ENCODE assay signal across 8 cellular contexts in the genomic region with DNA sequence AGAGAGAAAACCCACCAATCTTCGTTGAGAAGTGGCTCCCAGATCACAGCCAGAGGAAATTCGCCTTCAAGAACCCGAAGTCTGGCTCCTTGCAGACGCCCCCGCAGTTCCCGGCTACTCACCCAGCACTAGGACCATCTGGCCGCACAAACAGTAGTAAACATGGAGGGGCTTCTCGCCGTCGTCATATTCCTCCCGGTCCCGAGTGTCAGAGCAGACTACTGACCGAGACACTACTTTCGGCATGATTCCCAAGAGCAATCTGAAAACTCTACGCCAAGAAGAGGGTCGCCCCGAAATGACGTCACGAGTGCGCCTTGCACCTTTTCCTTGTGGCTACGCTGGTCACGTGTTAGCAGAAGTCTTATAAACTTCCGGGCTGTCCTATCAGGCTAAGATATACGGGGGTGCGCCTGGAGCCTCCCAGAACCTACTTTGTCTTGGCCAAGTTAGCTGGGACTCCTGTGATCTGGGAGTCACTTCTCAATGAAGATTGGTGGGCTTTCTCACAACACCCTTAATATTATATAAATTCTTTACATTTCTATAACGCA. TPM values are rescaled to one million over a fixed set of nuclear protein-coding genes. Genes with fewer than 3 reads are reported as not detected.
DNase-seq lines count a peak whose midpoint lies in the region; ATAC-seq, FAIRE-seq and TF ChIP-seq lines count a peak whose summit lies in the region.

A gene (minus strand): TSS at position 300 of the 554 bp plus-strand sequence. CDS start 54 bp downstream, at position 246.

- 26% methylated on average over 25 of the region's 26 CpGs for WGBS in mammary epithelial cell (ENCODE audit: low coverage, missing lambda C conversion rate)
- WGBS in small intestine, 3 donors: 1 to 28% (median 6%) methylated on average over 23 to 26 of the region's 26 CpGs

- H3K4me2 ChIP-seq in mammary epithelial cell (ENCODE audit: insufficient read depth, low read depth, low read length): peak within 1 kb of the TSS; percentile 84

- ATAC-seq in GM18870 (IDR thresholded peaks at IDR 0.05; ENCODE audit: unreplicated experiment): peak; percentile 87
- peak; percentile 91 for ATAC-seq in HG03159 (IDR thresholded peaks at IDR 0.05; ENCODE audit: unreplicated experiment)

- H3K4me1 ChIP-seq in A673 (ENCODE audit: insufficient read depth, low read length, poor library complexity, severe bottlenecking): no peaks in the 10 kb centered on the region
- H3K4me1 ChIP-seq in mammary epithelial cell (ENCODE audit: insufficient read depth, low read length): no peaks in the 10 kb centered on the region
- H3K4me1 ChIP-seq in small intestine (ENCODE audit: control insufficient read depth in 2 of 2, insufficient read depth in 1 of 2, low read depth in 1 of 2, low read length in 1 of 2): no peaks in the 10 kb centered on the region

- peak within 1 kb of the TSS; percentile 79 for H3K9ac ChIP-seq in mammary epithelial cell (ENCODE audit: insufficient read depth, low read length)

- peak within 1 kb of the TSS; percentile 68 for H3K4me3 ChIP-seq in A673 (ENCODE audit: low read depth, low read length, poor library complexity, severe bottlenecking)
- peak within 1 kb of the TSS; percentile 57 for H3K4me3 ChIP-seq in WERI-Rb-1 (ENCODE audit: low read depth, low read length)
- peak within 1 kb of the TSS; percentile 50 to 65 (median 59) for H3K4me3 ChIP-seq in mammary epithelial cell (replicated peaks in 1 of 3; ENCODE audit: insufficient read depth in 1 of 3, low read depth in 2 of 3, low read length in 3 of 3)
- H3K4me3 ChIP-seq in small intestine (ENCODE audit: low read depth in 1 of 2, low read length in 2 of 2): peak within 1 kb of the TSS; percentile 41 to 50

- dilution Hi-C loops in mammary epithelial cell (cut with HindIII; ENCODE audit: low sequenced_read_pairs): no loop called here

- no peaks in the 10 kb centered on the region for H3K27me3 ChIP-seq in A673 (replicated peaks; ENCODE audit: insufficient read depth, low read depth, low read length, poor library complexity)
- peaks cover 4% of the 10 kb centered on the region for H3K27me3 ChIP-seq in WERI-Rb-1 (ENCODE audit: insufficient read depth, low read depth, severe bottlenecking)
- no peaks in the 10 kb centered on the region for H3K27me3 ChIP-seq in mammary epithelial cell (ENCODE audit: insufficient read depth, low read length)
- H3K27me3 ChIP-seq in small intestine (ENCODE audit: control insufficient read depth in 2 of 2, insufficient read depth in 2 of 2, low read length in 2 of 2): no peaks in the 10 kb centered on the region

- intact Hi-C loops in A673 (cut with micrococcal nuclease; ENCODE audit: unreplicated experiment): no loop called here
- intact Hi-C loops in mammary epithelial cell (cut with micrococcal nuclease): loop anchor here (1.0 kb wide), 1 partner anchor 9 kb away; a partner anchor contains a TSS

- DNase-seq in A673 (ENCODE audit: low spot score) (peak; percentile 95), NCI-H2227 treated with DMSO at 0.1 percent for 48 hours (lab: John Stamatoyannopoulos, UW) (peak; percentile 96), WERI-Rb-1 (peak; percentile 91), mammary epithelial cell (peak; percentile 83), iPS-NIHi11 (ENCODE audit: low spot score) (peak; percentile 86), small intestine (peak; percentile 88)

- peak within 1 kb of the TSS; percentile 85 for H2AFZ ChIP-seq in mammary epithelial cell (ENCODE audit: low read depth, low read length)

- POLR2A ChIA-PET in A673 (lab: Charles Lee; ENCODE audit: low non-redundant PET): interaction anchor here (0.6 kb wide), 1 partner anchor 24 kb away, joined by 3 read pairs; no protein-coding TSS in a partner anchor

- H3K9me3 ChIP-seq in A673 (ENCODE audit: low read depth, low read length, poor library complexity, severe bottlenecking) (no peaks in the 10 kb centered on the region), WERI-Rb-1 (ENCODE audit: severe bottlenecking) (peaks cover 6% of the 10 kb centered on the region), mammary epithelial cell (replicated peaks; ENCODE audit: insufficient read depth, low read length) (no peaks in the 10 kb centered on the region), small intestine (ENCODE audit: control insufficient read depth, low read depth) (no peaks in the 10 kb centered on the region)

- peaks cover 15% of the 10 kb centered on the region for H3K79me2 ChIP-seq in mammary epithelial cell (ENCODE audit: insufficient read depth, low read length)

- BruUV-seq in A673 (replicated peaks; lab: Mats Ljungman, UMichigan) (no TSS peak), mammary epithelial cell (replicated peaks; lab: Mats Ljungman, UMichigan) (no TSS peak)

- in situ Hi-C loops in mammary epithelial cell (cut with MboI; ENCODE audit: low sequenced_read_pairs in 2 of 2): no loop called here

- no peak for FAIRE-seq in small intestine (lab: Jason Lieb, UNC)

- no peak for TF ChIP-seq CTCF in A673 (conservative IDR thresholded peaks at IDR 0.05; ENCODE audit: low read depth, low read length)
- TF ChIP-seq CTCF in WERI-Rb-1 (IDR thresholded peaks at IDR 0.05; ENCODE audit: low read depth, low read length): no peak
- no peak for TF ChIP-seq CTCF in mammary epithelial cell (conservative IDR thresholded peaks at IDR 0.05 in 1 of 2, IDR thresholded peaks at IDR 0.05 in 1 of 2; ENCODE audit: extremely low read depth in 1 of 2, insufficient read depth in 1 of 2, low read depth in 1 of 2, low read length in 2 of 2)

- H3K27ac ChIP-seq in A673 (ENCODE audit: low read depth, low read length, poor library complexity, severe bottlenecking) (peak within 1 kb of the TSS; percentile 68), WERI-Rb-1 (peak within 1 kb of the TSS; percentile 48; the same call in 1 of the 2 replicates), mammary epithelial cell (ENCODE audit: insufficient read depth, low read depth, low read length) (peak within 1 kb of the TSS; percentile 54), small intestine (ENCODE audit: low read depth in 1 of 2, low read length in 1 of 2) (peak within 1 kb of the TSS in 1 of 2 donors; percentile 84)

- no peaks in the 10 kb centered on the region for H3K36me3 ChIP-seq in A673 (ENCODE audit: insufficient read depth, low read length, poor library complexity, severe bottlenecking)
- peaks cover 5% of the 10 kb centered on the region for H3K36me3 ChIP-seq in WERI-Rb-1
- no peaks in the 10 kb centered on the region for H3K36me3 ChIP-seq in mammary epithelial cell (ENCODE audit: insufficient read depth, low read length)
- H3K36me3 ChIP-seq in small intestine (ENCODE audit: control insufficient read depth in 2 of 2, insufficient read depth in 2 of 2, low read length in 2 of 2): no peaks in the 10 kb centered on the region

- CTCF ChIA-PET in A673 (lab: Charles Lee) (no interaction called here), mammary epithelial cell (lab: Charles Lee; ENCODE audit: low non-redundant PET) (no interaction called here)

- no peaks in the 10 kb centered on the region for H4K20me1 ChIP-seq in mammary epithelial cell (ENCODE audit: insufficient read depth, low read length)

RNA-seq across cellular contexts. Expression of the gene that starts here (rescaled TPM):
- total RNA-seq in A673 (2021) (38.4 and 39.2 TPM in 2 replicates), mammary epithelial cell (10 to 100 TPM; 20.9 to 27.3 TPM)
- polyA plus RNA-seq in mammary epithelial cell (12.4 TPM), small intestine (10 to 100 TPM; 14.1 to 20.8 (median 20.0) TPM)
- 20.9 TPM for polyA minus RNA-seq in mammary epithelial cell
